ENCODE assay signal across 11 cellular contexts in genomic region chr2:186641132-186641806, GRCh38. TPM values are rescaled to one million over a fixed set of nuclear protein-coding genes. Genes with fewer than 3 reads are reported as not detected.
DNase-seq lines count a peak whose midpoint lies in the region; ATAC-seq lines count a peak whose summit lies in the region.
"Had no signal": no experiment of that assay in that cellular context is flagged by ENCODE, and none has a peak within 500 bp of the region (broad histone marks: within the 10 kb centered on the region; RNA-seq: fewer than 3 reads in every experiment).

No MANE protein-coding gene starts in this region.

- H3K4me3 Mint-ChIP-seq in dendritic cell treated with granulocyte-macrophage colony-stimulating factor and Interleukin-4, amounts not matched to agents 40 ng/mL and 50 ng/mL, for 4 days, result no peak overlapping the region
- H3K4me3 Mint-ChIP-seq: CD14-positive monocyte, T-helper 17 cell had no signal

- DNase-seq in NOMO-1 treated with DMSO at 0.1 percent for 48 hours (lab: John Stamatoyannopoulos, UW; ENCODE audit: unreplicated experiment) (no peak), DMS79 treated with DMSO at 0.1 percent for 48 hours (lab: John Stamatoyannopoulos, UW) (no peak), G401 (ENCODE audit: low spot score) (no peak)
- DNase-seq in activated effector memory CD4-positive, alpha-beta T cell treated with Interleukin-2 at 50 U/mL for 16 hours, result no peak
- DNase-seq: right cardiac atrium, T-helper 17 cell had no signal

- peaks cover 35% of the 10 kb centered on the region for H3K4me1 Mint-ChIP-seq in dendritic cell treated with granulocyte-macrophage colony-stimulating factor and Interleukin-4, amounts not matched to agents 40 ng/mL and 50 ng/mL, for 4 days (ENCODE audit: low read depth)

- ATAC-seq in GM18511 (IDR thresholded peaks at IDR 0.05; ENCODE audit: unreplicated experiment) (peak; percentile 30), GM21447 (IDR thresholded peaks at IDR 0.05; ENCODE audit: unreplicated experiment) (peak; percentile 20), HG03378 (IDR thresholded peaks at IDR 0.05; ENCODE audit: unreplicated experiment) (peak; percentile 6)

- H3K9me3 Mint-ChIP-seq in dendritic cell treated with granulocyte-macrophage colony-stimulating factor and Interleukin-4, amounts not matched to agents 40 ng/mL and 50 ng/mL, for 4 days, result no peaks in the 10 kb centered on the region

- peak overlapping the region; percentile 51 for H3K27ac Mint-ChIP-seq in dendritic cell treated with granulocyte-macrophage colony-stimulating factor and Interleukin-4, amounts not matched to agents 40 ng/mL and 50 ng/mL, for 4 days
- H3K27ac Mint-ChIP-seq: CD14-positive monocyte had no signal

- H3K36me3 Mint-ChIP-seq in dendritic cell treated with granulocyte-macrophage colony-stimulating factor and Interleukin-4, amounts not matched to agents 40 ng/mL and 50 ng/mL, for 4 days (ENCODE audit: low read depth), result peaks cover 65% of the 10 kb centered on the region

- in situ Hi-C loops in G401 (cut with HindIII; ENCODE audit: low sequenced_read_pairs), result no loop called here

- intact Hi-C loops in dendritic cell treated with granulocyte-macrophage colony-stimulating factor and Interleukin-4, amounts not matched to agents 40 ng/mL and 50 ng/mL, for 4 days (cut with micrococcal nuclease), result loop anchor here (1.0 kb wide), 1 partner anchor 137 kb away; no protein-coding TSS in a partner anchor

- H3K27me3 Mint-ChIP-seq in dendritic cell treated with granulocyte-macrophage colony-stimulating factor and Interleukin-4, amounts not matched to agents 40 ng/mL and 50 ng/mL, for 4 days, result no peaks in the 10 kb centered on the region
- H3K27me3 Mint-ChIP-seq: T-helper 17 cell had no signal

RNA-seq across cellular contexts. Expression of gene ITGAV, which starts 51.4 kb away (rescaled TPM):
- total RNA-seq in G401 (2014; rRNA removed; shearing (Covaris generic)), result 125 and 172 TPM in 2 replicates

RNA-seq across cellular contexts. Expression of gene FAM171B, which starts 52.6 kb away (rescaled TPM):
- 23.9 and 32.4 TPM in 2 replicates for total RNA-seq in G401 (2014; rRNA removed; shearing (Covaris generic))
